Comparison of ENCODE assay signal across 1 cellular context in the genomic region with DNA sequence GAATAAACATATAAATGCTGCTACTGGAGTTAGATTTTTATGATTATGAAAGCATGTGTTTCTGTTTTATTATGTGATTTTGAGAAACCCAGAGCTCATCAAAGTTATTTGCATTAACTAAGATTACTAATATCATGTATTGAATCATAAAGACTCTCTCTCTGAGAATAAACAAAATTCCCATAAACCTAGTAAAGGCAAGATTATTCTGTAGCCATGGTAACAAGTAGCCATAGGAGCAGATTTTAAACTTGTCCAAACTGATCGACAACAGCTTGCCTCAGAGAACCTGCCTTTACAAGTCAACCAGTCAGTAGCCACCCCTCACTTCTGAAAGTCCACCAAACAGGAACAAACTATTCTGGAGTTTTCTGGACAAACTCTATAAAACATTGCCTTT.
TF ChIP-seq lines count a peak whose summit lies in the region.

No MANE protein-coding gene starts in this region.

TF ChIP-seq in SK-N-SH treated with all-trans-retinoic acid at 6 μM for 48 hours, 23 proteins besides CTCF, POLR2A, EP300 and RAD21 (continued from another document):
- TF ChIP-seq, protein P1, sequence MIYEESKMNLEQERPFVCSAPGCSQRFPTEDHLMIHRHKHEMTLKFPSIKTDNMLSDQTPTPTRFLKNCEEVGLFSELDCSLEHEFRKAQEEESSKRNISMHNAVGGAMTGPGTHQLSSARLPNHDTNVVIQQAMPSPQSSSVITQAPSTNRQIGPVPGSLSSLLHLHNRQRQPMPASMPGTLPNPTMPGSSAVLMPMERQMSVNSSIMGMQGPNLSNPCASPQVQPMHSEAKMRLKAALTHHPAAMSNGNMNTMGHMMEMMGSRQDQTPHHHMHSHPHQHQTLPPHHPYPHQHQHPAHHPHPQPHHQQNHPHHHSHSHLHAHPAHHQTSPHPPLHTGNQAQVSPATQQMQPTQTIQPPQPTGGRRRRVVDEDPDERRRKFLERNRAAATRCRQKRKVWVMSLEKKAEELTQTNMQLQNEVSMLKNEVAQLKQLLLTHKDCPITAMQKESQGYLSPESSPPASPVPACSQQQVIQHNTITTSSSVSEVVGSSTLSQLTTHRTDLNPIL (CRISPR knock-in tag; IDR thresholded peaks at IDR 0.05; ENCODE audit: low read depth) = no peak
- TF ChIP-seq ZNF8 (CRISPR knock-in tag; IDR thresholded peaks at IDR 0.05) (no peak), ZFP30 (CRISPR knock-in tag; IDR thresholded peaks at IDR 0.05) (no peak), TOX (CRISPR knock-in tag; IDR thresholded peaks at IDR 0.05; ENCODE audit: borderline replicate concordance) (no peak), TCF4 (CRISPR knock-in tag; IDR thresholded peaks at IDR 0.05; ENCODE audit: borderline replicate concordance) (no peak), ZC3H10 (CRISPR knock-in tag; IDR thresholded peaks at IDR 0.05) (no peak), CSDC2 (CRISPR knock-in tag; IDR thresholded peaks at IDR 0.05) (no peak)
- TF ChIP-seq, protein P2, sequence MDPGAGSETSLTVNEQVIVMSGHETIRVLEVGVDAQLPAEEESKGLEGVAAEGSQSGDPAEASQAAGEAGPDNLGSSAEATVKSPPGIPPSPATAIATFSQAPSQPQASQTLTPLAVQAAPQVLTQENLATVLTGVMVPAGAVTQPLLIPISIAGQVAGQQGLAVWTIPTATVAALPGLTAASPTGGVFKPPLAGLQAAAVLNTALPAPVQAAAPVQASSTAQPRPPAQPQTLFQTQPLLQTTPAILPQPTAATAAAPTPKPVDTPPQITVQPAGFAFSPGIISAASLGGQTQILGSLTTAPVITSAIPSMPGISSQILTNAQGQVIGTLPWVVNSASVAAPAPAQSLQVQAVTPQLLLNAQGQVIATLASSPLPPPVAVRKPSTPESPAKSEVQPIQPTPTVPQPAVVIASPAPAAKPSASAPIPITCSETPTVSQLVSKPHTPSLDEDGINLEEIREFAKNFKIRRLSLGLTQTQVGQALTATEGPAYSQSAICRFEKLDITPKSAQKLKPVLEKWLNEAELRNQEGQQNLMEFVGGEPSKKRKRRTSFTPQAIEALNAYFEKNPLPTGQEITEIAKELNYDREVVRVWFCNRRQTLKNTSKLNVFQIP (CRISPR knock-in tag; IDR thresholded peaks at IDR 0.05; ENCODE audit: borderline replicate concordance, low read depth) = no peak
- TF ChIP-seq, protein P3, sequence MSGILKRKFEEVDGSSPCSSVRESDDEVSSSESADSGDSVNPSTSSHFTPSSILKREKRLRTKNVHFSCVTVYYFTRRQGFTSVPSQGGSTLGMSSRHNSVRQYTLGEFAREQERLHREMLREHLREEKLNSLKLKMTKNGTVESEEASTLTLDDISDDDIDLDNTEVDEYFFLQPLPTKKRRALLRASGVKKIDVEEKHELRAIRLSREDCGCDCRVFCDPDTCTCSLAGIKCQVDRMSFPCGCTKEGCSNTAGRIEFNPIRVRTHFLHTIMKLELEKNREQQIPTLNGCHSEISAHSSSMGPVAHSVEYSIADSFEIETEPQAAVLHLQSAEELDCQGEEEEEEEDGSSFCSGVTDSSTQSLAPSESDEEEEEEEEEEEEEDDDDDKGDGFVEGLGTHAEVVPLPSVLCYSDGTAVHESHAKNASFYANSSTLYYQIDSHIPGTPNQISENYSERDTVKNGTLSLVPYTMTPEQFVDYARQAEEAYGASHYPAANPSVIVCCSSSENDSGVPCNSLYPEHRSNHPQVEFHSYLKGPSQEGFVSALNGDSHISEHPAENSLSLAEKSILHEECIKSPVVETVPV (CRISPR knock-in tag; IDR thresholded peaks at IDR 0.05) = no peak
